Comparison of ENCODE assay signal across 14 cellular contexts in genomic region chr9:113634597-113635515, GRCh38.
A peak's percentile ranks its signal among the peaks of the same experiment; 100 is the strongest.
DNase-seq lines count a peak whose midpoint lies in the region; ATAC-seq, FAIRE-seq and TF ChIP-seq lines count a peak whose summit lies in the region.
"Had no signal": no experiment of that assay in that cellular context is flagged by ENCODE, and none has a peak within 500 bp of the region (broad histone marks: within the 10 kb centered on the region; RNA-seq: fewer than 3 reads in every experiment).

No MANE protein-coding gene starts in this region.

- H3K4me3 ChIP-seq in fibroblast of lung (replicated peaks in 1 of 4; ENCODE audit: control extremely low read depth in 1 of 4, insufficient read depth in 1 of 4, low read depth in 3 of 4, low read length in 4 of 4) (no peak overlapping the region), neural progenitor cell (no peak overlapping the region), gastroesophageal sphincter (no peak overlapping the region)
- H3K4me3 ChIP-seq: stomach had no signal

- H3K4me2 ChIP-seq in fibroblast of lung (ENCODE audit: extremely low read depth, insufficient read depth, low read length), result no peak overlapping the region
- peak overlapping the region; percentile 1 for H3K4me2 ChIP-seq in neural progenitor cell

- H3K4me3 Mint-ChIP-seq in neural progenitor cell, result no peak overlapping the region
- H3K4me3 Mint-ChIP-seq: B cell had no signal

- H3K36me3 Mint-ChIP-seq in neural progenitor cell, result no peaks in the 10 kb centered on the region

- H3F3A ChIP-seq in neural progenitor cell (ENCODE audit: low read depth), result no peaks in the 10 kb centered on the region

- no peak for TF ChIP-seq POLR2A in gastroesophageal sphincter (IDR thresholded peaks at IDR 0.05)

- 61 to 77% methylated on average over 3 to 9 of the region's 10 CpGs for WGBS in gastroesophageal sphincter (ENCODE audit: low coverage in 1 of 2), 2 donors

- peaks cover 22% of the 10 kb centered on the region for H3K4me1 ChIP-seq in fibroblast of lung (ENCODE audit: control insufficient read depth, extremely low read depth, insufficient read depth, low read length)
- peaks cover 10% of the 10 kb centered on the region for H3K4me1 ChIP-seq in neural progenitor cell
- H3K4me1 ChIP-seq in gastroesophageal sphincter, result peaks cover 0 to 11% (median 0%) of the 10 kb centered on the region in 3 donors

- FAIRE-seq in G401.6 (lab: Jason Lieb, UNC), result peak; percentile 95

- DNase-seq in NCI-H524 (lab: John Stamatoyannopoulos, UW) (peak; percentile 92 to 98), fibroblast of lung (ENCODE audit: low read depth in 2 of 2) (peak; percentile 44 to 49), neural progenitor cell (ENCODE audit: low spot score) (no peak), caudate nucleus (lab: John Stamatoyannopoulos, UW) (no peak), NCI-H1436 treated with DMSO at 0.1 percent for 48 hours (lab: John Stamatoyannopoulos, UW) (no peak)
- DNase-seq: amniotic stem cell; DMS79 treated with DMSO at 0.1 percent for 48 hours; effector CD4-positive, alpha-beta T cell; NCI-H510A treated with DMSO at 0.1 percent for 48 hours; stomach had no signal

- no peak overlapping the region for H2AFZ ChIP-seq in fibroblast of lung (ENCODE audit: low read length)
- H2AFZ ChIP-seq in neural progenitor cell (replicated peaks), result peak overlapping the region; percentile 0

- TF ChIP-seq CTCF in fibroblast of lung (conservative IDR thresholded peaks at IDR 0.05 in 1 of 2, IDR thresholded peaks at IDR 0.05 in 1 of 2; ENCODE audit: low read depth in 1 of 2, low read length in 2 of 2) (no peak), neural progenitor cell (IDR thresholded peaks at IDR 0.05) (no peak), gastroesophageal sphincter (IDR thresholded peaks at IDR 0.05) (no peak)

- peaks cover 39% of the 10 kb centered on the region for H3K4me1 Mint-ChIP-seq in neural progenitor cell
- H3K4me1 Mint-ChIP-seq: B cell had no signal

- H3K79me2 ChIP-seq in fibroblast of lung (ENCODE audit: control insufficient read depth, insufficient read depth, low read length) (no peaks in the 10 kb centered on the region), neural progenitor cell (ENCODE audit: low read depth) (no peaks in the 10 kb centered on the region)

- no peaks in the 10 kb centered on the region for H3K9me3 Mint-ChIP-seq in neural progenitor cell

- peak overlapping the region; percentile 8 for H3K27ac Mint-ChIP-seq in neural progenitor cell
- H3K27ac Mint-ChIP-seq: B cell had no signal

- no peak overlapping the region for H3K27ac ChIP-seq in fibroblast of lung (ENCODE audit: insufficient read depth, low read length)
- H3K27ac ChIP-seq in neural progenitor cell, result no peak overlapping the region
- no peak overlapping the region for H3K27ac ChIP-seq in caudate nucleus (ENCODE audit: low read depth, low read length)
- H3K27ac ChIP-seq in gastroesophageal sphincter, result no peak overlapping the region

- H3K9ac ChIP-seq in fibroblast of lung (ENCODE audit: insufficient read depth, low read length) (peak overlapping the region; percentile 13), neural progenitor cell (no peak overlapping the region)

- no peak for ATAC-seq in gastroesophageal sphincter
- no peak for ATAC-seq in GM18511 (IDR thresholded peaks at IDR 0.05; ENCODE audit: unreplicated experiment)

- H3K36me3 ChIP-seq in fibroblast of lung (ENCODE audit: control insufficient read depth, insufficient read depth, low read length) (no peaks in the 10 kb centered on the region), neural progenitor cell (no peaks in the 10 kb centered on the region), gastroesophageal sphincter (no peaks in the 10 kb centered on the region)
- H3K36me3 ChIP-seq: stomach had no signal

- peaks cover 8% of the 10 kb centered on the region for H3K27me3 Mint-ChIP-seq in neural progenitor cell (ENCODE audit: insufficient read depth, low read depth)

- H3K27me3 ChIP-seq in fibroblast of lung (ENCODE audit: control insufficient read depth, insufficient read depth, low read length) (no peaks in the 10 kb centered on the region), neural progenitor cell (no peaks in the 10 kb centered on the region), gastroesophageal sphincter (no peaks in the 10 kb centered on the region)
- H3K27me3 ChIP-seq: stomach had no signal

- no peak for TF ChIP-seq EP300 in gastroesophageal sphincter (IDR thresholded peaks at IDR 0.05)

- H3K9me3 ChIP-seq in fibroblast of lung (ENCODE audit: control insufficient read depth, insufficient read depth, low read depth, low read length), result no peaks in the 10 kb centered on the region
- no peaks in the 10 kb centered on the region for H3K9me3 ChIP-seq in neural progenitor cell (ENCODE audit: low read depth)
- H3K9me3 ChIP-seq in gastroesophageal sphincter, result no peaks in the 10 kb centered on the region
- H3K9me3 ChIP-seq: stomach had no signal

- no peaks in the 10 kb centered on the region for H4K20me1 ChIP-seq in fibroblast of lung (ENCODE audit: control insufficient read depth, extremely low read depth, insufficient read depth, low read length)
- no peaks in the 10 kb centered on the region for H4K20me1 ChIP-seq in neural progenitor cell (ENCODE audit: low read depth)

Comparison
In these comparisons a context has a peak if more than half of its experiments do, and no peak if none do; other contexts are left out.
1. DNase-seq: peak in NCI-H524 (2 of 2) and fibroblast of lung (2 of 2); none in neural progenitor cell (single experiment), caudate nucleus (0 of 61) and NCI-H1436 treated with DMSO at 0.1 percent for 48 hours (single experiment).